30 cellular contexts compared by ENCODE assay signal in genomic region chr3:61445924-61446323, GRCh38.
"Had no signal": no experiment of that assay in that cellular context is flagged by ENCODE, and none has a peak within 500 bp of the region (broad histone marks: within the 10 kb centered on the region; RNA-seq: fewer than 3 reads in every experiment).

No MANE protein-coding gene starts in this region.

- H3K4me1 ChIP-seq: adrenal gland had no signal

- H3K4me3 ChIP-seq: adrenal gland had no signal

- H3K27me3 ChIP-seq: adrenal gland had no signal

- H3K9me3 ChIP-seq: adrenal gland had no signal

- H3K36me3 ChIP-seq: adrenal gland had no signal

- H3K27ac ChIP-seq: adrenal gland, VCaP had no signal

- DNase-seq: activated B cell treated with CpG ODN at 0.5 μM for 24 hours; activated CD4-positive, alpha-beta memory T cell treated with anti-CD3 and anti-CD28 coated beads for 36 hours; activated CD4-positive, alpha-beta T cell treated with anti-CD3 and anti-CD28 coated beads for 4 hours; activated CD4-positive, alpha-beta T cell treated with anti-CD3 and anti-CD28 coated beads, Interleukin-2, amount 10 ng/mL, durations not matched to agents 24 days and 14 days; activated CD4-positive, alpha-beta T cell treated with anti-CD3 and anti-CD28 coated beads, Interleukin-2, amount 50 U/mL, for 1 hour; activated CD4-positive, alpha-beta T cell treated with anti-CD3 and anti-CD28 coated beads, Interleukin-2, amount 50 U/mL, for 4 hours; activated CD4-positive, CD25-positive, alpha-beta regulatory T cell treated with anti-CD3 and anti-CD28 coated beads, Interleukin-2, amount 50 U/mL, for 72 hours; activated CD8-positive, alpha-beta memory T cell treated with anti-CD3 and anti-CD28 coated beads, Interleukin-2, amount 50 U/mL, for 4 hours; activated CD8-positive, alpha-beta T cell treated with anti-CD3 and anti-CD28 coated beads for 36 hours; activated effector memory CD4-positive, alpha-beta T cell treated with anti-CD3 and anti-CD28 coated beads, Interleukin-2, amount 50 U/mL, for 16 hours; activated gamma-delta T cell treated with Interleukin-2 at 50 U/mL for 16 hours; activated naive CD4-positive, alpha-beta T cell; activated naive CD4-positive, alpha-beta T cell treated with anti-CD3 and anti-CD28 coated beads for 36 hours; activated naive CD4-positive, alpha-beta T cell treated with anti-CD3 and anti-CD28 coated beads, Interleukin-2, amount 50 U/mL, for 16 hours; activated naive CD8-positive, alpha-beta T cell treated with anti-CD3 and anti-CD28 coated beads for 36 hours; activated T-cell treated with anti-CD3 and anti-CD28 coated beads for 4 hours; activated T-cell treated with anti-CD3 and anti-CD28 coated beads, Interleukin-2, amount 50 U/mL, for 1 hour; activated T-cell treated with anti-CD3 and anti-CD28 coated beads, Interleukin-2, amount 50 U/mL, for 4 hours; activated T-cell treated with anti-CD3 and anti-CD28 coated beads, Interleukin-2, amount 50 U/mL, for 72 hours; adrenal gland; amniotic stem cell; aorta; central memory CD4-positive, alpha-beta T cell; T-helper 1 cell; T-helper 2 cell; T-helper 9 cell had no signal

- FAIRE-seq: TTC549 had no signal

- ATAC-seq: activated CD8-positive, alpha-beta T cell treated with anti-CD3 and anti-CD28 coated beads for 36 hours; activated naive CD4-positive, alpha-beta T cell treated with anti-CD3 and anti-CD28 coated beads, Interleukin-2, amount 50 U/mL, for 72 hours; activated T-cell treated with anti-CD3 and anti-CD28 coated beads, Interleukin-2, amount 50 U/mL, for 4 hours; activated T-cell treated with anti-CD3 and anti-CD28 coated beads, Interleukin-2, amount 50 U/mL, for 72 hours; activated T-helper 17 cell treated with anti-CD3 and anti-CD28 coated beads, Interleukin-2, amount 50 U/mL, for 72 hours had no signal
